Comparison of ENCODE assay signal across 20 cellular contexts in the genomic region with DNA sequence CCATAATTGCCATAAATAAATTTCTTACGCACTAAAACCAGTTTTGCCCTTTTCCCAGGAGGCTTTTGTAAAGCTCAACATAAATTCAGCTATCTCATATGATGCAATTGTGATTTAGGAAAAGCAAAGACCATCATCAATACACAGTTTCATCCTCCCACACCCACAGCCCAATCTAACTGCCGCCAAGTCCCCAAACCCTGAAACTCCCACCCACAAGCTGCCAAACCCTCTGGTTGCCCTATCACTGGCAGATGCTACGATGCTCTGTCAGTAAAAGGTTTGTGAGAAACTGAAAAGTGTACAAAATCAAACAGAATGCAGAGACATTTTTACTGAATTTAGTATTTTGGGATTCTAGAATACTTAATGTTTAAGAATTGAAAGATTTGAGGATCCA. TPM values are rescaled to one million over a fixed set of nuclear protein-coding genes. Genes with fewer than 3 reads are reported as not detected.
"Had no signal": no experiment of that assay in that cellular context is flagged by ENCODE, and none has a peak within 500 bp of the region (broad histone marks: within the 10 kb centered on the region; RNA-seq: fewer than 3 reads in every experiment).

No MANE protein-coding gene starts in this region.

- H3K36me3 Mint-ChIP-seq: activated naive CD8-positive, alpha-beta T cell treated with anti-CD3 and anti-CD28 coated beads, Interleukin-2, amount 10 ng/mL, durations not matched to agents 7 days and 5 days; natural killer cell treated with Interleukin-12 subunit alpha and Interleukin-12 subunit beta and Interleukin-15 and Interleukin-18, amount 100 ng/mL, for 72 hours had no signal

- H3K4me3 Mint-ChIP-seq: activated CD4-positive, alpha-beta T cell treated with anti-CD3 and anti-CD28 coated beads, Interleukin-2, amount 10 ng/mL, durations not matched to agents 7 days and 5 days; activated naive CD8-positive, alpha-beta T cell treated with anti-CD3 and anti-CD28 coated beads, Interleukin-2, amount 10 ng/mL, durations not matched to agents 7 days and 5 days; activated T-helper 1 cell treated with anti-CD3 and anti-CD28 coated beads, Interleukin-12 subunit alpha, Interleukin-12 subunit beta, Interleukin-2, Interleukin-4 antibody, amounts not matched to agents 30 ng/mL and 10 ng/mL and 1 ng/mL, durations not matched to agents 14 hours and 24 hours and 36 hours; effector memory CD8-positive, alpha-beta T cell; natural killer cell treated with Interleukin-12 subunit alpha and Interleukin-12 subunit beta and Interleukin-15 and Interleukin-18, amount 100 ng/mL, for 72 hours had no signal

- H3K9me3 ChIP-seq: colonic mucosa, gastrocnemius medialis, neutrophil, ovary, prostate gland, spleen, tibial artery had no signal

- H3K36me3 ChIP-seq: colonic mucosa, gastrocnemius medialis, neutrophil, ovary, prostate gland, spleen, tibial artery had no signal

- H3K4me1 ChIP-seq: colonic mucosa, gastrocnemius medialis, prostate gland, spleen, tibial artery had no signal

- H3K27ac ChIP-seq: colonic mucosa, dorsolateral prefrontal cortex, gastrocnemius medialis, neutrophil, ovary, prostate gland, spleen, tibial artery had no signal

- H3K27ac Mint-ChIP-seq: activated CD4-positive, alpha-beta T cell treated with anti-CD3 and anti-CD28 coated beads, Interleukin-2, amount 10 ng/mL, durations not matched to agents 7 days and 5 days; activated naive CD8-positive, alpha-beta T cell treated with anti-CD3 and anti-CD28 coated beads, Interleukin-2, amount 10 ng/mL, durations not matched to agents 7 days and 5 days; activated T-helper 1 cell treated with anti-CD3 and anti-CD28 coated beads, Interleukin-12 subunit alpha, Interleukin-12 subunit beta, Interleukin-2, Interleukin-4 antibody, amounts not matched to agents 30 ng/mL and 10 ng/mL and 1 ng/mL, durations not matched to agents 14 hours and 24 hours and 36 hours; effector memory CD8-positive, alpha-beta T cell; natural killer cell treated with Interleukin-12 subunit alpha and Interleukin-12 subunit beta and Interleukin-15 and Interleukin-18, amount 100 ng/mL, for 72 hours had no signal

- H3K9me3 Mint-ChIP-seq: activated CD4-positive, alpha-beta T cell treated with anti-CD3 and anti-CD28 coated beads, Interleukin-2, amount 10 ng/mL, durations not matched to agents 7 days and 5 days; effector memory CD8-positive, alpha-beta T cell; natural killer cell treated with Interleukin-12 subunit alpha and Interleukin-12 subunit beta and Interleukin-15 and Interleukin-18, amount 100 ng/mL, for 72 hours had no signal

- H3K4me1 Mint-ChIP-seq: activated CD4-positive, alpha-beta T cell treated with anti-CD3 and anti-CD28 coated beads, Interleukin-2, amount 10 ng/mL, durations not matched to agents 7 days and 5 days had no signal

- ATAC-seq: effector memory CD8-positive, alpha-beta T cell; gastrocnemius medialis had no signal

- H3K4me3 ChIP-seq: colonic mucosa, dorsolateral prefrontal cortex, gastrocnemius medialis, ovary, prostate gland, spleen, tibial artery had no signal

- DNase-seq: activated CD4-positive, alpha-beta T cell treated with anti-CD3 and anti-CD28 coated beads, Interleukin-2, amount 10 ng/mL, durations not matched to agents 7 days and 5 days; activated CD8-positive, alpha-beta memory T cell treated with anti-CD3 and anti-CD28 coated beads, Interleukin-2, amount 50 U/mL, for 48 hours; activated naive CD8-positive, alpha-beta T cell treated with anti-CD3 and anti-CD28 coated beads, Interleukin-2, amount 10 ng/mL, durations not matched to agents 7 days and 5 days; colonic mucosa; dorsolateral prefrontal cortex; effector memory CD8-positive, alpha-beta T cell; gastrocnemius medialis; head of caudate nucleus; islet precursor cell; left cardiac atrium; ovary; spleen; stimulated activated naive CD4-positive, alpha-beta T cell; substantia nigra; tibial artery had no signal

- H3K27me3 ChIP-seq: colonic mucosa, dorsolateral prefrontal cortex, gastrocnemius medialis, neutrophil, ovary, tibial artery had no signal

RNA-seq across cellular contexts. Expression of a gene that starts 42.9 kb away (rescaled TPM):
- total RNA-seq: bronchial epithelial cell had no signal
